Comparison of ENCODE assay signal across 1 cellular context in the genomic region with DNA sequence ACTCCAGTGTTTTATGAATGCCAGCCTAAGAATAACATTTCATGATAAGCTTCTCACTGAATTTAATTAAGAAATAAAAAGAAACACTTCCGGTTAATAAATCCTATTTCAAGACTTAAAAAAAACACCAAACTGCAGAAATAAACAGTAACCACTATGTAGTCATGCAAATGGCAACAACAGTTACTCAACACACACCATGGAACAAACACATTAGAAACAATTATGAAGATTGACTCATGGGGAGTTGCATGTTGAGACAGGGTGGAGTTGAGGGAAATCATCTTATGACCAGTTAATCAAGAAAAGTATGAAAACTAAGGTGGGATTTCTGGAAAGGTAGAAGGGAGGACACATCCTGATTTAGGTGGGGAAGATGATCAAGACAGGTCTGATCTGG.
TF ChIP-seq lines count a peak whose summit lies in the region.

No MANE protein-coding gene starts in this region.

TF ChIP-seq in SK-N-SH treated with all-trans-retinoic acid at 6 μM for 48 hours, 23 proteins besides CTCF, POLR2A, EP300 and RAD21 (continued from another document):
- TF ChIP-seq, protein P1, sequence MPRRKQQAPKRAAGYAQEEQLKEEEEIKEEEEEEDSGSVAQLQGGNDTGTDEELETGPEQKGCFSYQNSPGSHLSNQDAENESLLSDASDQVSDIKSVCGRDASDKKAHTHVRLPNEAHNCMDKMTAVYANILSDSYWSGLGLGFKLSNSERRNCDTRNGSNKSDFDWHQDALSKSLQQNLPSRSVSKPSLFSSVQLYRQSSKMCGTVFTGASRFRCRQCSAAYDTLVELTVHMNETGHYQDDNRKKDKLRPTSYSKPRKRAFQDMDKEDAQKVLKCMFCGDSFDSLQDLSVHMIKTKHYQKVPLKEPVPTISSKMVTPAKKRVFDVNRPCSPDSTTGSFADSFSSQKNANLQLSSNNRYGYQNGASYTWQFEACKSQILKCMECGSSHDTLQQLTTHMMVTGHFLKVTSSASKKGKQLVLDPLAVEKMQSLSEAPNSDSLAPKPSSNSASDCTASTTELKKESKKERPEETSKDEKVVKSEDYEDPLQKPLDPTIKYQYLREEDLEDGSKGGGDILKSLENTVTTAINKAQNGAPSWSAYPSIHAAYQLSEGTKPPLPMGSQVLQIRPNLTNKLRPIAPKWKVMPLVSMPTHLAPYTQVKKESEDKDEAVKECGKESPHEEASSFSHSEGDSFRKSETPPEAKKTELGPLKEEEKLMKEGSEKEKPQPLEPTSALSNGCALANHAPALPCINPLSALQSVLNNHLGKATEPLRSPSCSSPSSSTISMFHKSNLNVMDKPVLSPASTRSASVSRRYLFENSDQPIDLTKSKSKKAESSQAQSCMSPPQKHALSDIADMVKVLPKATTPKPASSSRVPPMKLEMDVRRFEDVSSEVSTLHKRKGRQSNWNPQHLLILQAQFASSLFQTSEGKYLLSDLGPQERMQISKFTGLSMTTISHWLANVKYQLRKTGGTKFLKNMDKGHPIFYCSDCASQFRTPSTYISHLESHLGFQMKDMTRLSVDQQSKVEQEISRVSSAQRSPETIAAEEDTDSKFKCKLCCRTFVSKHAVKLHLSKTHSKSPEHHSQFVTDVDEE (CRISPR knock-in tag; IDR thresholded peaks at IDR 0.05) = no peak
- TF ChIP-seq, protein P2, sequence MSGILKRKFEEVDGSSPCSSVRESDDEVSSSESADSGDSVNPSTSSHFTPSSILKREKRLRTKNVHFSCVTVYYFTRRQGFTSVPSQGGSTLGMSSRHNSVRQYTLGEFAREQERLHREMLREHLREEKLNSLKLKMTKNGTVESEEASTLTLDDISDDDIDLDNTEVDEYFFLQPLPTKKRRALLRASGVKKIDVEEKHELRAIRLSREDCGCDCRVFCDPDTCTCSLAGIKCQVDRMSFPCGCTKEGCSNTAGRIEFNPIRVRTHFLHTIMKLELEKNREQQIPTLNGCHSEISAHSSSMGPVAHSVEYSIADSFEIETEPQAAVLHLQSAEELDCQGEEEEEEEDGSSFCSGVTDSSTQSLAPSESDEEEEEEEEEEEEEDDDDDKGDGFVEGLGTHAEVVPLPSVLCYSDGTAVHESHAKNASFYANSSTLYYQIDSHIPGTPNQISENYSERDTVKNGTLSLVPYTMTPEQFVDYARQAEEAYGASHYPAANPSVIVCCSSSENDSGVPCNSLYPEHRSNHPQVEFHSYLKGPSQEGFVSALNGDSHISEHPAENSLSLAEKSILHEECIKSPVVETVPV (CRISPR knock-in tag; IDR thresholded peaks at IDR 0.05) = no peak
- TF ChIP-seq ZC3H10 (CRISPR knock-in tag; IDR thresholded peaks at IDR 0.05) (no peak), PPARA (CRISPR knock-in tag; IDR thresholded peaks at IDR 0.05; ENCODE audit: borderline replicate concordance) (no peak), ZFP3 (CRISPR knock-in tag; IDR thresholded peaks at IDR 0.05) (no peak), CSDC2 (CRISPR knock-in tag; IDR thresholded peaks at IDR 0.05) (no peak), RARB (CRISPR knock-in tag; IDR thresholded peaks at IDR 0.05) (no peak), GLIS3 (CRISPR knock-in tag; IDR thresholded peaks at IDR 0.05) (no peak)
